In genomic region chr22:23403152-23403719, GRCh38 we compare ENCODE assay signal across 8 cellular contexts.
DNase-seq lines count a peak whose midpoint lies in the region; ATAC-seq, FAIRE-seq and TF ChIP-seq lines count a peak whose summit lies in the region.

No MANE protein-coding gene starts in this region.

- H3K4me2 ChIP-seq in A549 = peak overlapping the region; percentile 98

- peak overlapping the region; percentile 60 for H3K9ac ChIP-seq in HUES64 (ENCODE audit: low read depth, low read length)

- no peaks in the 10 kb centered on the region for H3K9me3 Mint-ChIP-seq in central memory CD8-positive, alpha-beta T cell
- H3K9me3 Mint-ChIP-seq in mesothelial cell of epicardium (peaks cover 5% of the 10 kb centered on the region), osteocyte (ENCODE audit: unreplicated experiment) (peaks cover 9% of the 10 kb centered on the region)

- H3K4me3 Mint-ChIP-seq in central memory CD8-positive, alpha-beta T cell = peak overlapping the region; percentile 41
- H3K4me3 Mint-ChIP-seq in mesothelial cell of epicardium (peak overlapping the region; percentile 26), osteocyte (ENCODE audit: unreplicated experiment) (no peak overlapping the region)

- FAIRE-seq in A549 (lab: Jason Lieb, UNC) = no peak

- H3K27ac ChIP-seq in A549 = peak overlapping the region; percentile 93 to 97
- no peak overlapping the region for H3K27ac ChIP-seq in HUES64 (ENCODE audit: low read depth, low read length)

- no peak for TF ChIP-seq POLR2A in A549 (IDR thresholded peaks at IDR 0.05; ENCODE audit: low read length)

- peaks cover 7% of the 10 kb centered on the region for H3K27me3 Mint-ChIP-seq in central memory CD8-positive, alpha-beta T cell
- H3K27me3 Mint-ChIP-seq in mesothelial cell of epicardium (ENCODE audit: low read depth) (no peaks in the 10 kb centered on the region), osteocyte (ENCODE audit: unreplicated experiment) (no peaks in the 10 kb centered on the region)

- peaks cover 15% of the 10 kb centered on the region for H3K4me1 ChIP-seq in A549
- H3K4me1 ChIP-seq in HUES64 (ENCODE audit: insufficient read depth, low read length) = no peaks in the 10 kb centered on the region

- TF ChIP-seq EP300 in A549 (IDR thresholded peaks at IDR 0.05) = no peak

- CTCF ChIA-PET in A549 (lab: Yijun Ruan, JAX) = interaction anchor here (0.6 to 1.2 kb wide), 3 partner anchors 13 to 113 kb away, joined by 3 to 6 read pairs (median 4); no protein-coding TSS in a partner anchor

- WGBS in A549 (ENCODE audit: missing lambda C conversion rate) = 86% methylated on average over 6 of the region's 11 CpGs
- WGBS in HUES64 = 79% methylated on average over 11 of the region's 11 CpGs

- DNase-seq in A549 (ENCODE audit: low read depth in 1 of 2, low spot score in 1 of 2) (no peak), mesothelial cell of epicardium (ENCODE audit: low spot score in 2 of 2, unreplicated experiment in 2 of 2) (no peak), NCI-H1048 (lab: John Stamatoyannopoulos, UW) (no peak), NCI-H82 treated with DMSO at 0.1 percent for 48 hours (lab: John Stamatoyannopoulos, UW; ENCODE audit: unreplicated experiment) (no peak), KBM-7 (no peak), osteocyte (ENCODE audit: extremely low spot score, unreplicated experiment) (no peak)
- DNase-seq in central memory CD8-positive, alpha-beta T cell (ENCODE audit: low spot score in 2 of 2) = no peak

- no peak for TF ChIP-seq CTCF in A549 (IDR thresholded peaks at IDR 0.05)
- no peak for TF ChIP-seq CTCF in mesothelial cell of epicardium (IDR thresholded peaks at IDR 0.05; ENCODE audit: unreplicated experiment)
- no peak for TF ChIP-seq CTCF in osteocyte (IDR thresholded peaks at IDR 0.05)

- no peaks in the 10 kb centered on the region for H3K36me3 ChIP-seq in HUES64 (ENCODE audit: insufficient read depth, low read length)

- TF ChIP-seq RAD21 in A549 (conservative IDR thresholded peaks at IDR 0.05 in 1 of 2, IDR thresholded peaks at IDR 0.05 in 1 of 2) = no peak

- H3K4me1 Mint-ChIP-seq in central memory CD8-positive, alpha-beta T cell = no peaks in the 10 kb centered on the region
- peaks cover 64% of the 10 kb centered on the region for H3K4me1 Mint-ChIP-seq in mesothelial cell of epicardium
- peaks cover 7% of the 10 kb centered on the region for H3K4me1 Mint-ChIP-seq in osteocyte (ENCODE audit: unreplicated experiment)

- H3K9me3 ChIP-seq in A549 (no peaks in the 10 kb centered on the region), HUES64 (ENCODE audit: insufficient read depth, low read depth, low read length) (no peaks in the 10 kb centered on the region)

- H3K4me3 ChIP-seq in A549 (peak overlapping the region; percentile 57), HUES64 (ENCODE audit: low read length) (peak overlapping the region; percentile 61)

- in situ Hi-C loops in KBM-7 (cut with MboI; ENCODE audit: low pct_unique_long_range_greater_than_20kb, low sequenced_read_pairs) = no loop called here

- no peaks in the 10 kb centered on the region; the same call in 1 of the 2 replicates for H3K27me3 ChIP-seq in HUES64 (ENCODE audit: insufficient read depth, low read length)

- no peak for ATAC-seq in A549
- no peak for ATAC-seq in central memory CD8-positive, alpha-beta T cell (replicated peaks; ENCODE audit: extremely low read depth, poor library complexity, severe bottlenecking)

- no peaks in the 10 kb centered on the region for H3K36me3 Mint-ChIP-seq in central memory CD8-positive, alpha-beta T cell (ENCODE audit: insufficient read depth)
- H3K36me3 Mint-ChIP-seq in mesothelial cell of epicardium (no peaks in the 10 kb centered on the region), osteocyte (ENCODE audit: unreplicated experiment) (no peaks in the 10 kb centered on the region)

- no peak overlapping the region for H3K27ac Mint-ChIP-seq in central memory CD8-positive, alpha-beta T cell (ENCODE audit: low read depth)
- H3K27ac Mint-ChIP-seq in mesothelial cell of epicardium (peak overlapping the region; percentile 87), osteocyte (ENCODE audit: unreplicated experiment) (no peak overlapping the region)

- POLR2A ChIA-PET in A549 (lab: Yijun Ruan, JAX) = no interaction called here

TF ChIP-seq in A549, 52 proteins besides CTCF, POLR2A, EP300 and RAD21:
- TF ChIP-seq POLR2AphosphoS2 (conservative IDR thresholded peaks at IDR 0.05; ENCODE audit: low read length) (no peak), SREBF2 (IDR thresholded peaks at IDR 0.05) (no peak), SMC3 (IDR thresholded peaks at IDR 0.05) (no peak), TFCP2L1 (CRISPR knock-in tag; IDR thresholded peaks at IDR 0.05) (no peak), HDAC2 (IDR thresholded peaks at IDR 0.05) (no peak), HEYL (CRISPR knock-in tag; IDR thresholded peaks at IDR 0.05) (no peak), JUNB (IDR thresholded peaks at IDR 0.05) (no peak), MYC (IDR thresholded peaks at IDR 0.05; ENCODE audit: borderline replicate concordance, low read length) (no peak), FOSL2 (IDR thresholded peaks at IDR 0.05) (no peak), FOSL2 (CRISPR knock-in tag; IDR thresholded peaks at IDR 0.05) (no peak)
TF ChIP-seq in A549: peak in this region for 0.
